Comparison of ENCODE assay signal across 9 cellular contexts in the genomic region with DNA sequence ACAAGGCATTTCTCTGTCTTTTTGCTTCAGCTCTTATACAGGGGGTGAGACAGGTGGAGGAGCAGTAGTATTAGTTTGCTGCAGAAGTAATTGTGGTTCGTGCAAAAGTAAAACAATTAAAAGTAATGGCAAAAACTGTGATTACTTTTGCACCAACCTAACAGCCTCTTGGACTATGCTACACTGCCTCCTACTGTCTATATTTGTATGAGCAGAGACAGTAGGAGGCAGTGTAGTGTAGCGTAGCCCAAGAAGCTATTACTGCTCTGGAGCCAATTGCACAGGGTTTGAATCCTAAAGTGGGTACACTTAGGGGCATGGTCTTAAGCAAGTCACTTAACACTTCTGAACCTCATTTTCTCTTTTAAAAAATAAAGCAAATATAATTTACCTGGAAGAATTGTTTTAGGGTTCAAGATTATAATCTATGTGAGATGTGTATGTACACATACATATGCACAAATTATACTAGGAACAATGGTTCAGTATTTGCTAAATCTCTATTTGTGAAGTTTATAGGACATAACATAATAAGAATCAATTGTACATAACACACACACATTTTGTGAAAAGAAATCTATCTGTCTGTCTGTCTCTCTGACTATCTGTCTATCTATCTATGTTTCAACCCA.
DNase-seq lines count a peak whose midpoint lies in the region; ATAC-seq and TF ChIP-seq lines count a peak whose summit lies in the region.
"Had no signal": no experiment of that assay in that cellular context is flagged by ENCODE, and none has a peak within 500 bp of the region (broad histone marks: within the 10 kb centered on the region; RNA-seq: fewer than 3 reads in every experiment).

No MANE protein-coding gene starts in this region.

- RAD21 ChIA-PET in HCT116 (lab: Charles Lee; ENCODE audit: low non-redundant PET in 1 of 2, low total read pairs in 2 of 2, uncharacterized antibody in 2 of 2, unreplicated experiment in 2 of 2): interaction anchor here (0.6 to 1.0 kb wide), 3 partner anchors 63 to 665 kb away, joined by 3 to 7 read pairs (median 4); no protein-coding TSS in a partner anchor

- intact Hi-C loops in HCT116 (cut with micrococcal nuclease): no loop called here

- H3K4me2 ChIP-seq in HCT116 (ENCODE audit: low read length): no peak overlapping the region

- DNase-seq in GM06990 (ENCODE audit: extremely low read depth, insufficient read length) (no peak), HCT116 (ENCODE audit: low read depth, low spot score) (peak; percentile 15), NCI-H146 treated with DMSO at 0.1 percent for 48 hours (lab: John Stamatoyannopoulos, UW; ENCODE audit: unreplicated experiment) (peak; percentile 24), epithelial cell of esophagus (ENCODE audit: low read depth) (peak; percentile 53), cortex of kidney (lab: John Stamatoyannopoulos, UW) (no peak), RWPE1 (ENCODE audit: low spot score) (no peak), GM19238 (ENCODE audit: insufficient read length, low spot score) (no peak)
- no peak for DNase-seq in activated T-cell treated with anti-CD3 and anti-CD28 coated beads, Interleukin-2, amount 50 U/mL, for 4 hours

- no peaks in the 10 kb centered on the region for H4K20me1 ChIP-seq in HCT116 (ENCODE audit: insufficient read depth)

- BruUV-seq in HCT116 (replicated peaks; lab: Mats Ljungman, UMichigan): no TSS peak

- H3K9ac ChIP-seq in HCT116 (ENCODE audit: low read length): no peak overlapping the region

- no peak overlapping the region for H3K4me3 Mint-ChIP-seq in activated T-cell treated with anti-CD3 and anti-CD28 coated beads, Interleukin-2, amount 50 U/mL, for 4 hours
- H3K4me3 Mint-ChIP-seq: central memory CD8-positive, alpha-beta T cell had no signal

- peak overlapping the region; percentile 1 for H2AFZ ChIP-seq in HCT116 (ENCODE audit: low read depth, low read length, poor library complexity, severe bottlenecking)

- no peaks in the 10 kb centered on the region for H3K4me1 ChIP-seq in HCT116 (ENCODE audit: control insufficient read depth in 1 of 2, insufficient read depth in 2 of 2, low read length in 2 of 2)

- H3K4me3 ChIP-seq in GM06990 (replicated peaks; ENCODE audit: low read depth, low read length) (no peak overlapping the region), HCT116 (replicated peaks in 1 of 2; ENCODE audit: low read depth in 1 of 2, low read length in 2 of 2) (no peak overlapping the region), epithelial cell of esophagus (ENCODE audit: low read length) (no peak overlapping the region)

- no peaks in the 10 kb centered on the region for H3K36me3 Mint-ChIP-seq in activated T-cell treated with anti-CD3 and anti-CD28 coated beads, Interleukin-2, amount 50 U/mL, for 4 hours (ENCODE audit: insufficient read depth)

- POLR2A ChIA-PET in HCT116 (lab: Charles Lee) (no interaction called here), RWPE1 (lab: Yijun Ruan, JAX; ENCODE audit: low non-redundant PET) (no interaction called here)

- no peaks in the 10 kb centered on the region for H3K9me3 ChIP-seq in HCT116 (ENCODE audit: control insufficient read depth in 1 of 2, insufficient read depth in 1 of 2, low read depth in 1 of 2, low read length in 2 of 2)

- peak; percentile 93 for ATAC-seq in HCT116
- no peak for ATAC-seq in activated T-cell treated with anti-CD3 and anti-CD28 coated beads, Interleukin-2, amount 50 U/mL, for 4 hours

- peak; percentile 70 for TF ChIP-seq CTCF in GM06990 (IDR thresholded peaks at IDR 0.05; ENCODE audit: insufficient read depth, low read length, poor library complexity, severe bottlenecking)
- peak; percentile 68 to 97 (median 87) for TF ChIP-seq CTCF in HCT116 (IDR thresholded peaks at IDR 0.05 in 2 of 3, conservative IDR thresholded peaks at IDR 0.05 in 1 of 3; ENCODE audit: borderline replicate concordance in 1 of 3, insufficient read depth in 1 of 3, low read depth in 2 of 3, low read length in 2 of 3)
- TF ChIP-seq CTCF in epithelial cell of esophagus (IDR thresholded peaks at IDR 0.05; ENCODE audit: insufficient read depth, low read depth, low read length, missing control alignments): peak; percentile 64
- no peak for TF ChIP-seq CTCF in RWPE1 (conservative IDR thresholded peaks at IDR 0.05; ENCODE audit: low read depth)

- peak; percentile 74 for TF ChIP-seq RAD21 in HCT116 (IDR thresholded peaks at IDR 0.05; ENCODE audit: low read depth)

- H3K27ac ChIP-seq in HCT116 (ENCODE audit: low read depth, low read length) (no peak overlapping the region), RWPE1 (no peak overlapping the region)

- H3K27me3 ChIP-seq in GM06990 (replicated peaks; ENCODE audit: control insufficient read depth, insufficient read depth, low read length): no peaks in the 10 kb centered on the region
- no peaks in the 10 kb centered on the region for H3K27me3 ChIP-seq in HCT116 (ENCODE audit: insufficient read depth, low read length)

- H3K9me2 ChIP-seq in HCT116 (ENCODE audit: insufficient read depth): no peaks in the 10 kb centered on the region

- H3K36me3 ChIP-seq in GM06990 (ENCODE audit: control insufficient read depth, insufficient read depth, low read length): no peaks in the 10 kb centered on the region
- no peaks in the 10 kb centered on the region for H3K36me3 ChIP-seq in HCT116 (ENCODE audit: control insufficient read depth in 1 of 2, insufficient read depth in 2 of 2, low read length in 2 of 2)

- no peaks in the 10 kb centered on the region for H3K27me3 Mint-ChIP-seq in activated T-cell treated with anti-CD3 and anti-CD28 coated beads, Interleukin-2, amount 50 U/mL, for 4 hours (ENCODE audit: low read depth)
- H3K27me3 Mint-ChIP-seq: central memory CD8-positive, alpha-beta T cell had no signal

- peaks cover 10% of the 10 kb centered on the region for H3K9me3 Mint-ChIP-seq in activated T-cell treated with anti-CD3 and anti-CD28 coated beads, Interleukin-2, amount 50 U/mL, for 4 hours

- H3K79me2 ChIP-seq in HCT116 (ENCODE audit: insufficient read depth, low read length): no peaks in the 10 kb centered on the region

- H3K4me1 Mint-ChIP-seq in activated T-cell treated with anti-CD3 and anti-CD28 coated beads, Interleukin-2, amount 50 U/mL, for 4 hours (ENCODE audit: low read depth): no peaks in the 10 kb centered on the region
- H3K4me1 Mint-ChIP-seq: central memory CD8-positive, alpha-beta T cell had no signal

- TF ChIP-seq POLR2A in HCT116 (IDR thresholded peaks at IDR 0.05; ENCODE audit: borderline replicate concordance, extremely low read depth, insufficient read depth, insufficient read length): no peak

- CTCF ChIA-PET in HCT116 (lab: Charles Lee) (interaction anchor here (0.5 to 1.0 kb wide), 7 partner anchors 9 to 691 kb away, joined by 3 to 9 read pairs (median 3); no protein-coding TSS in a partner anchor), RWPE1 (lab: Yijun Ruan, JAX) (no interaction called here)

TF ChIP-seq in HCT116, 20 proteins besides CTCF, POLR2A, EP300 and RAD21:
- TF ChIP-seq CBX3 (IDR thresholded peaks at IDR 0.05; ENCODE audit: low read depth) (no peak), SRF (IDR thresholded peaks at IDR 0.05; ENCODE audit: low read depth) (no peak), EZH2phosphoT487 (IDR thresholded peaks at IDR 0.05; ENCODE audit: borderline replicate concordance) (no peak), SP1 (IDR thresholded peaks at IDR 0.05; ENCODE audit: low read depth) (no peak), POLR2AphosphoS5 (IDR thresholded peaks at IDR 0.05; ENCODE audit: low read depth, low read length) (no peak), TCF7L2 (IDR thresholded peaks at IDR 0.05; ENCODE audit: borderline replicate concordance, extremely low read depth, insufficient read depth, insufficient read length) (no peak), EZH2 (IDR thresholded peaks at IDR 0.05) (no peak), ELF1 (IDR thresholded peaks at IDR 0.05; ENCODE audit: borderline replicate concordance, low read depth) (no peak), ZNF274 (IDR thresholded peaks at IDR 0.05; ENCODE audit: low read depth, low read length) (no peak)
- TF ChIP-seq, protein P1, sequence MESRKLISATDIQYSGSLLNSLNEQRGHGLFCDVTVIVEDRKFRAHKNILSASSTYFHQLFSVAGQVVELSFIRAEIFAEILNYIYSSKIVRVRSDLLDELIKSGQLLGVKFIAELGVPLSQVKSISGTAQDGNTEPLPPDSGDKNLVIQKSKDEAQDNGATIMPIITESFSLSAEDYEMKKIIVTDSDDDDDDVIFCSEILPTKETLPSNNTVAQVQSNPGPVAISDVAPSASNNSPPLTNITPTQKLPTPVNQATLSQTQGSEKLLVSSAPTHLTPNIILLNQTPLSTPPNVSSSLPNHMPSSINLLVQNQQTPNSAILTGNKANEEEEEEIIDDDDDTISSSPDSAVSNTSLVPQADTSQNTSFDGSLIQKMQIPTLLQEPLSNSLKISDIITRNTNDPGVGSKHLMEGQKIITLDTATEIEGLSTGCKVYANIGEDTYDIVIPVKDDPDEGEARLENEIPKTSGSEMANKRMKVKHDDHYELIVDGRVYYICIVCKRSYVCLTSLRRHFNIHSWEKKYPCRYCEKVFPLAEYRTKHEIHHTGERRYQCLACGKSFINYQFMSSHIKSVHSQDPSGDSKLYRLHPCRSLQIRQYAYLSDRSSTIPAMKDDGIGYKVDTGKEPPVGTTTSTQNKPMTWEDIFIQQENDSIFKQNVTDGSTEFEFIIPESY (IDR thresholded peaks at IDR 0.05; ENCODE audit: extremely low read depth, insufficient replicate concordance, low read length): no peak
- TF ChIP-seq, protein P2, sequence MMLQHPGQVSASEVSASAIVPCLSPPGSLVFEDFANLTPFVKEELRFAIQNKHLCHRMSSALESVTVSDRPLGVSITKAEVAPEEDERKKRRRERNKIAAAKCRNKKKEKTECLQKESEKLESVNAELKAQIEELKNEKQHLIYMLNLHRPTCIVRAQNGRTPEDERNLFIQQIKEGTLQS (IDR thresholded peaks at IDR 0.05): no peak

Comparison
In these comparisons a context has a peak if more than half of its experiments do, and no peak if none do; other contexts are left out.
1. DNase-seq: peak in HCT116 (single experiment), NCI-H146 treated with DMSO at 0.1 percent for 48 hours (single experiment) and epithelial cell of esophagus (single experiment); none in GM06990 (single experiment), cortex of kidney (single experiment), activated T-cell treated with anti-CD3 and anti-CD28 coated beads, Interleukin-2, amount 50 U/mL, for 4 hours (single experiment), RWPE1 (single experiment) and GM19238 (single experiment).